In genomic region chr4:143183513-143184216, GRCh38 we compare ENCODE assay signal across 7 cellular contexts. TPM values are rescaled to one million over a fixed set of nuclear protein-coding genes. Genes with fewer than 3 reads are reported as not detected.
DNase-seq lines count a peak whose midpoint lies in the region; TF ChIP-seq lines count a peak whose summit lies in the region.

No MANE protein-coding gene starts in this region.

- CTCF ChIA-PET in HEK293 (lab: Yijun Ruan, JAX) = no interaction called here

- TF ChIP-seq POLR2A in esophagus squamous epithelium (IDR thresholded peaks at IDR 0.05) = no peak

- intact Hi-C loops in esophagus squamous epithelium (cut with DNase I) = no loop called here

- H3K9me3 ChIP-seq in HEK293 (ENCODE audit: control insufficient read depth, insufficient read depth, low read depth, low read length) = no peaks in the 10 kb centered on the region
- no peaks in the 10 kb centered on the region for H3K9me3 ChIP-seq in SJSA1 (replicated peaks)
- no peaks in the 10 kb centered on the region for H3K9me3 ChIP-seq in esophagus squamous epithelium

- TF ChIP-seq CTCF in HEK293 (tag by site-specific recombination; IDR thresholded peaks at IDR 0.05) = no peak
- no peak for TF ChIP-seq CTCF in esophagus squamous epithelium (IDR thresholded peaks at IDR 0.05)
- no peak for TF ChIP-seq CTCF in retinal pigment epithelial cell (conservative IDR thresholded peaks at IDR 0.05; ENCODE audit: low read depth, low read length)
- TF ChIP-seq CTCF in GM20000 (IDR thresholded peaks at IDR 0.05; ENCODE audit: extremely low read depth, missing control alignments) = no peak

- no peaks in the 10 kb centered on the region; the same call in 1 of the 2 replicates for H3K4me1 ChIP-seq in HEK293 (ENCODE audit: control insufficient read depth, insufficient read depth, low read length)
- peaks cover 4% of the 10 kb centered on the region; the same call in 1 of the 2 replicates for H3K4me1 ChIP-seq in SJSA1 (replicated peaks)
- peaks cover 4 to 53% (median 11%) of the 10 kb centered on the region in 3 donors for H3K4me1 ChIP-seq in esophagus squamous epithelium

- POLR2A ChIA-PET in HEK293 (lab: Yijun Ruan, JAX) = no interaction called here

- H3K27me3 ChIP-seq in SJSA1 (replicated peaks) (no peaks in the 10 kb centered on the region), esophagus squamous epithelium (no peaks in the 10 kb centered on the region)

- H3K27ac ChIP-seq in HEK293 (ENCODE audit: extremely low read depth, low read depth, low read length) (peak overlapping the region; percentile 92), SJSA1 (no peak overlapping the region), esophagus squamous epithelium (peak overlapping the region; percentile 88 to 97 (median 96))

- no peak for DNase-seq in SJSA1 (ENCODE audit: low read depth in 1 of 2, low spot score in 2 of 2)
- DNase-seq in esophagus squamous epithelium (lab: John Stamatoyannopoulos, UW) = no peak
- DNase-seq in retinal pigment epithelial cell (ENCODE audit: low read depth) = no peak
- DNase-seq in cerebellum (ENCODE audit: low spot score) = no peak
- DNase-seq in SK-N-DZ (ENCODE audit: low spot score) = no peak
- DNase-seq in GM20000 (ENCODE audit: low spot score) = no peak

- H3K4me3 ChIP-seq in HEK293 (ENCODE audit: low read depth, low read length) (peak overlapping the region; percentile 56), SJSA1 (peak overlapping the region; percentile 87), esophagus squamous epithelium (peak overlapping the region; percentile 80 to 99 (median 84)), retinal pigment epithelial cell (ENCODE audit: low read length) (peak overlapping the region; percentile 95)

- H3K36me3 ChIP-seq in HEK293 (ENCODE audit: control insufficient read depth in 2 of 2, insufficient read depth in 1 of 2, low read length in 2 of 2) (peaks cover 0 to 22% of the 10 kb centered on the region in 2 experiments; a peak in 2 of 3 replicates), SJSA1 (peaks cover 25% of the 10 kb centered on the region), esophagus squamous epithelium (peaks cover 0 to under 1% (median 0%) of the 10 kb centered on the region in 3 donors)

- 35 to 36% methylated on average over 9 of the region's 9 CpGs for WGBS in esophagus squamous epithelium, 2 donors

TF ChIP-seq in HEK293, 187 proteins besides CTCF, POLR2A, EP300 and RAD21:
- TF ChIP-seq ZNF600 (tag by site-specific recombination; IDR thresholded peaks at IDR 0.05) = no peak
- no peak for TF ChIP-seq REPIN1 (tag by site-specific recombination; IDR thresholded peaks at IDR 0.05; ENCODE audit: low read depth)
- TF ChIP-seq ZNF76 (tag by site-specific recombination; IDR thresholded peaks at IDR 0.05; ENCODE audit: borderline replicate concordance, low read depth) = no peak
- TF ChIP-seq ZNF624 (tag by site-specific recombination; IDR thresholded peaks at IDR 0.05) = no peak
- TF ChIP-seq ZNF423 (tag by site-specific recombination; IDR thresholded peaks at IDR 0.05) = no peak
- TF ChIP-seq ZNF639 (tag by site-specific recombination; IDR thresholded peaks at IDR 0.05) = no peak
- TF ChIP-seq PATZ1 (tag by site-specific recombination; IDR thresholded peaks at IDR 0.05) = no peak
- no peak for TF ChIP-seq ZSCAN16 (tag by site-specific recombination; IDR thresholded peaks at IDR 0.05)
- TF ChIP-seq ZNF37A (tag by site-specific recombination; IDR thresholded peaks at IDR 0.05) = no peak
- no peak for TF ChIP-seq FEZF1 (tag by site-specific recombination; IDR thresholded peaks at IDR 0.05)
- TF ChIP-seq ZFP3 (tag by site-specific recombination; IDR thresholded peaks at IDR 0.05; ENCODE audit: low read depth) = no peak
- no peak for TF ChIP-seq ZNF501 (tag by site-specific recombination; IDR thresholded peaks at IDR 0.05)
- TF ChIP-seq KLF1 (tag by site-specific recombination; IDR thresholded peaks at IDR 0.05) = no peak
- TF ChIP-seq ZNF664 (tag by site-specific recombination; IDR thresholded peaks at IDR 0.05) = no peak
- no peak for TF ChIP-seq ZNF266 (tag by site-specific recombination; IDR thresholded peaks at IDR 0.05; ENCODE audit: low read depth)
TF ChIP-seq in HEK293: peak in this region for 0.

RNA-seq across cellular contexts. Expression of gene USP38, which starts 1.1 kb away (rescaled TPM):
- total RNA-seq in SJSA1 (2014; rRNA removed; shearing (Covaris generic)) = 18.7 and 20.1 TPM in 2 replicates
- total RNA-seq in esophagus squamous epithelium = 10 to 100 TPM; 11.9 to 20.6 (median 17.9) TPM
- 23.9 TPM for total RNA-seq in cerebellum
- polyA plus RNA-seq in SK-N-DZ (2014; cell fraction: cytosol; rRNA removed) = 7.9 and 11.0 TPM in 2 replicates
- polyA plus RNA-seq in SK-N-DZ (2014; cell fraction: nucleus; rRNA removed) = 5.5 and 6.0 TPM in 2 replicates
